ENCODE assay signal across 11 cellular contexts in genomic region chr11:120326845-120327281, GRCh38. TPM values are rescaled to one million over a fixed set of nuclear protein-coding genes. Genes with fewer than 3 reads are reported as not detected.
DNase-seq lines count a peak whose midpoint lies in the region; ATAC-seq and TF ChIP-seq lines count a peak whose summit lies in the region.
"Had no signal": no experiment of that assay in that cellular context is flagged by ENCODE, and none has a peak within 500 bp of the region (broad histone marks: within the 10 kb centered on the region; RNA-seq: fewer than 3 reads in every experiment).

No MANE protein-coding gene starts in this region.

- peak overlapping the region in 6 of 10 donors; percentile 13 to 91 (median 81) for H3K4me3 ChIP-seq in heart right ventricle
- peak overlapping the region; percentile 76 for H3K4me3 ChIP-seq in WI38 (ENCODE audit: low read depth, low read length)
- H3K4me3 ChIP-seq in right cardiac atrium (ENCODE audit: low read length), result peak overlapping the region; percentile 76
- H3K4me3 ChIP-seq in uterus, result no peak overlapping the region
- H3K4me3 ChIP-seq: skin epidermis had no signal

- no peak for DNase-seq in heart right ventricle
- DNase-seq in Right ventricle myocardium inferior (ENCODE audit: missing footprints), result no peak
- no peak for DNase-seq in right cardiac atrium
- DNase-seq in uterus, result no peak
- DNase-seq in DMS 273 (lab: John Stamatoyannopoulos, UW; ENCODE audit: unreplicated experiment), result no peak

- TF ChIP-seq CTCF in heart right ventricle (IDR thresholded peaks at IDR 0.05), result no peak
- TF ChIP-seq CTCF in WI38 (IDR thresholded peaks at IDR 0.05; ENCODE audit: low read depth, low read length), result no peak
- no peak for TF ChIP-seq CTCF in uterus (IDR thresholded peaks at IDR 0.05)

- TF ChIP-seq POLR2A in uterus (IDR thresholded peaks at IDR 0.05), result no peak

- 22 to 40% methylated on average over 4 of the region's 4 CpGs for WGBS in heart right ventricle, 2 donors
- WGBS in right cardiac atrium, result 23% methylated on average over 4 of the region's 4 CpGs

- H3K36me3 ChIP-seq in heart right ventricle (peaks cover 0 to 23% (median 7%) of the 10 kb centered on the region in 9 donors), uterus (no peaks in the 10 kb centered on the region)

- H3K27ac ChIP-seq in heart right ventricle (peak overlapping the region in 9 of 10 donors; percentile 84 to 99 (median 94)), right cardiac atrium (ENCODE audit: low read length) (peak overlapping the region; percentile 65), uterus (peak overlapping the region; percentile 93 to 98)
- H3K27ac ChIP-seq: HL-60 had no signal

- H3K4me1 ChIP-seq in heart right ventricle (peaks cover 13 to 53% (median 37%) of the 10 kb centered on the region in 9 donors), right cardiac atrium (ENCODE audit: control insufficient read depth, insufficient read depth, low read length) (no peaks in the 10 kb centered on the region), uterus (peaks cover 0 to 11% of the 10 kb centered on the region in 2 donors)

- H3K27me3 ChIP-seq in heart right ventricle (peaks cover 0 to 87% (median 0%) of the 10 kb centered on the region in 7 donors), right cardiac atrium (ENCODE audit: control insufficient read depth, insufficient read depth) (no peaks in the 10 kb centered on the region), uterus (no peaks in the 10 kb centered on the region)

- peak in 1 of 8 donors; percentile 2 for ATAC-seq in heart right ventricle
- ATAC-seq in Right ventricle myocardium inferior, result no peak
- no peak for ATAC-seq in right cardiac atrium
- ATAC-seq in GM21360 (IDR thresholded peaks at IDR 0.05; ENCODE audit: unreplicated experiment), result no peak
- ATAC-seq in GM18858 (IDR thresholded peaks at IDR 0.05; ENCODE audit: unreplicated experiment), result no peak
- ATAC-seq: stimulated activated effector memory CD8-positive, alpha-beta T cell treated with anti-CD3 and anti-CD28 coated beads, Interleukin-12 subunit alpha, Interleukin-12 subunit beta, amount 100 ng/mL, for 72 hours had no signal

- H3K9me3 ChIP-seq in heart right ventricle (no peaks in the 10 kb centered on the region), right cardiac atrium (ENCODE audit: control insufficient read depth, low read length) (no peaks in the 10 kb centered on the region), uterus (no peaks in the 10 kb centered on the region)

- intact Hi-C loops in heart right ventricle (cut with DNase I), result loop anchor here in 1 of 10 donors (10.0 kb wide), 1 partner anchor 358 kb away; no protein-coding TSS in a partner anchor
- intact Hi-C loops in Right ventricle myocardium inferior (cut with DNase I), result no loop called here
- intact Hi-C loops in right cardiac atrium (cut with DNase I), result no loop called here
- intact Hi-C loops in uterus (cut with DNase I; ENCODE audit: low total_unique reads), result no loop called here

RNA-seq across cellular contexts. Expression of gene TLCD5, which starts 1.8 kb away (rescaled TPM):
- total RNA-seq in heart right ventricle (10 to 100 TPM in 5 of 10 donors, 1 to 10 TPM in 5; 7.4 to 14.5 (median 10.7) TPM), Right ventricle myocardium inferior (8.4 TPM), right cardiac atrium (10 to 100 TPM; 15.7 to 21.3 (median 17.0) TPM), uterus (10 to 100 TPM in 2 of 4 donors, 1 to 10 TPM in 1, under 1 TPM in 1; 0.51 to 17.1 (median 6.4) TPM)
- polyA plus RNA-seq in heart right ventricle (10 to 100 TPM in 1 of 2 donors, 1 to 10 TPM in 1; 4.1 to 12.4 TPM), right cardiac atrium (7.5 TPM)

RNA-seq across cellular contexts. Expression of gene ARHGEF12, which starts 9.3 kb away (rescaled TPM):
- total RNA-seq in heart right ventricle (100 to 1,000 TPM in 7 of 10 donors, 10 to 100 TPM in 3; 77.7 to 155 (median 115) TPM), Right ventricle myocardium inferior (81.7 TPM), right cardiac atrium (100 to 1,000 TPM in 2 of 4 donors, 10 to 100 TPM in 2; 93.1 to 112 (median 97.3) TPM), uterus (100 to 1,000 TPM in 2 of 4 donors, 10 to 100 TPM in 2; 82.6 to 161 (median 125) TPM)
- polyA plus RNA-seq in heart right ventricle (10 to 100 TPM; 20.0 to 25.0 TPM), right cardiac atrium (26.1 TPM)

Comparison
In these comparisons a context has a peak if more than half of its experiments do, and no peak if none do; other contexts are left out.
1. H3K4me3 ChIP-seq: peak in heart right ventricle (6 of 10), WI38 (single experiment) and right cardiac atrium (single experiment); none in uterus (0 of 2).
2. Peak in every context shown above with its lines, with median percentiles within 50 percentile points of each other: H3K27ac ChIP-seq.